8 cellular contexts compared by ENCODE assay signal in the genomic region with DNA sequence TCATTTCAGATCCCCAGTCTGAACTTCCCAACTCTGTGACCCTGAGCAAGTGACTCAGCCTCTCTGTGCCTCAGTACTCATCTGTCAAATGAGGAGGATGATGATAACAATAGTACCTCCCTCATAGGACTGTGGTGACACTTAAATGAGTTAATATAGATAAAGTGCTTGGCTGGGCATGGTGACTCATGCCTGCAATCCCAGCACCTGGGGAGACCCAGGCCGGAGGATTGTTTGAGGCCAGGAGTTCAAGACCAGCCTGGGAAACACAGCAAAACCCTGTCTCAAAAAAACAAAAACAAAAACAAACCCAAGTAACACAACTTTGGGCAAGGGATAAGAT. TPM values are rescaled to one million over a fixed set of nuclear protein-coding genes. Genes with fewer than 3 reads are reported as not detected.
DNase-seq lines count a peak whose midpoint lies in the region; ATAC-seq and TF ChIP-seq lines count a peak whose summit lies in the region.

No MANE protein-coding gene starts in this region.

- H3K9ac ChIP-seq in HCT116 (ENCODE audit: low read length): peak overlapping the region; percentile 21; the same call in 1 of the 2 replicates

- H3K79me2 ChIP-seq in HCT116 (ENCODE audit: insufficient read depth, low read length): peaks cover 28% of the 10 kb centered on the region; the same call in 1 of the 2 replicates

- BruUV-seq in HCT116 (replicated peaks; lab: Mats Ljungman, UMichigan): no TSS peak

- H3K27ac ChIP-seq in HCT116 (ENCODE audit: low read depth, low read length) (peak overlapping the region; percentile 42), coronary artery (peak overlapping the region; percentile 35 to 76)

- intact Hi-C loops in HCT116 (cut with micrococcal nuclease): no loop called here

- RAD21 ChIA-PET in HCT116 (lab: Charles Lee; ENCODE audit: low non-redundant PET in 1 of 2, low total read pairs in 2 of 2, uncharacterized antibody in 2 of 2, unreplicated experiment in 2 of 2): interaction anchor here in 1 of 2 experiments (1.5 kb wide), 1 partner anchor 29 kb away, joined by 5 read pairs; no protein-coding TSS in a partner anchor

- TF ChIP-seq RAD21 in HCT116 (IDR thresholded peaks at IDR 0.05; ENCODE audit: low read depth): no peak; the same call in 1 of the 2 replicates

- no peaks in the 10 kb centered on the region for H3K36me3 ChIP-seq in HCT116 (ENCODE audit: control insufficient read depth in 1 of 2, insufficient read depth in 2 of 2, low read length in 2 of 2)

- no peak overlapping the region for H2AFZ ChIP-seq in HCT116 (ENCODE audit: low read depth, low read length, poor library complexity, severe bottlenecking)

- POLR2A ChIA-PET in HCT116 (lab: Charles Lee): no interaction called here

- H3K9me3 ChIP-seq in HCT116 (ENCODE audit: control insufficient read depth in 1 of 2, insufficient read depth in 1 of 2, low read depth in 1 of 2, low read length in 2 of 2): no peaks in the 10 kb centered on the region

- peak; percentile 42 for DNase-seq in HCT116 (ENCODE audit: low read depth, low spot score)
- DNase-seq in SW480 (ENCODE audit: low spot score): peak; percentile 67
- no peak for DNase-seq in coronary artery (ENCODE audit: low spot score)
- peak; percentile 34 to 55 for DNase-seq in stimulated activated CD4-positive, alpha-beta T cell treated with anti-CD3 and anti-CD28 coated beads, Interleukin-4, amount 100 ng/mL, for 4 hours
- no peak for DNase-seq in UCSD-AML1 (lab: John Stamatoyannopoulos, UW; ENCODE audit: unreplicated experiment)
- no peak for DNase-seq in NCI-H82 treated with DMSO at 0.1 percent for 48 hours (lab: John Stamatoyannopoulos, UW; ENCODE audit: unreplicated experiment)
- no peak for DNase-seq in central memory CD4-positive, alpha-beta T cell

- H3K4me3 ChIP-seq in HCT116 (replicated peaks in 1 of 2; ENCODE audit: low read depth in 1 of 2, low read length in 2 of 2): peak overlapping the region in 1 of 2 experiments; percentile 29; a peak in 2 of 4 replicates
- no peak overlapping the region for H3K4me3 ChIP-seq in coronary artery

- H3K4me1 ChIP-seq in HCT116 (ENCODE audit: control insufficient read depth in 1 of 2, insufficient read depth in 2 of 2, low read length in 2 of 2): peaks cover 44 to 87% of the 10 kb centered on the region in 2 experiments

- no peaks in the 10 kb centered on the region for H3K9me2 ChIP-seq in HCT116 (ENCODE audit: insufficient read depth)

- H4K20me1 ChIP-seq in HCT116 (ENCODE audit: insufficient read depth): no peaks in the 10 kb centered on the region; the same call in 1 of the 2 replicates

- H3K4me2 ChIP-seq in HCT116 (ENCODE audit: low read length): peak overlapping the region; percentile 69

- H3K27me3 ChIP-seq in HCT116 (ENCODE audit: insufficient read depth, low read length): no peaks in the 10 kb centered on the region

- peak; percentile 67 for ATAC-seq in HCT116
- ATAC-seq in GM21723 (IDR thresholded peaks at IDR 0.05; ENCODE audit: unreplicated experiment): no peak

- TF ChIP-seq POLR2A in HCT116 (IDR thresholded peaks at IDR 0.05; ENCODE audit: borderline replicate concordance, extremely low read depth, insufficient read depth, insufficient read length): no peak

- TF ChIP-seq CTCF in HCT116 (IDR thresholded peaks at IDR 0.05 in 2 of 3, conservative IDR thresholded peaks at IDR 0.05 in 1 of 3; ENCODE audit: borderline replicate concordance in 1 of 3, insufficient read depth in 1 of 3, low read depth in 2 of 3, low read length in 2 of 3) (no peak), coronary artery (IDR thresholded peaks at IDR 0.05) (no peak)

- CTCF ChIA-PET in HCT116 (lab: Charles Lee): interaction anchor here (1.9 kb wide), 1 partner anchor 25 kb away, joined by 18 read pairs; no protein-coding TSS in a partner anchor

TF ChIP-seq in HCT116, 20 proteins besides CTCF, POLR2A, EP300 and RAD21:
- TF ChIP-seq REST (IDR thresholded peaks at IDR 0.05; ENCODE audit: low read depth) (no peak), EZH2 (IDR thresholded peaks at IDR 0.05) (no peak), SP1 (IDR thresholded peaks at IDR 0.05; ENCODE audit: low read depth) (peak; percentile 33; the same call in 1 of the 2 replicates), JUND (IDR thresholded peaks at IDR 0.05) (peak; percentile 75), SIN3A (IDR thresholded peaks at IDR 0.05; ENCODE audit: low read depth) (no peak), YY1 (IDR thresholded peaks at IDR 0.05; ENCODE audit: extremely low read depth, insufficient replicate concordance, low read depth, low read length) (no peak), ATF3 (IDR thresholded peaks at IDR 0.05) (no peak), POLR2AphosphoS5 (IDR thresholded peaks at IDR 0.05; ENCODE audit: low read depth, low read length) (no peak), EZH2phosphoT487 (IDR thresholded peaks at IDR 0.05; ENCODE audit: borderline replicate concordance) (no peak), CBX3 (IDR thresholded peaks at IDR 0.05; ENCODE audit: low read depth) (peak; percentile 85; the same call in 1 of the 2 replicates), ZBTB33 (IDR thresholded peaks at IDR 0.05; ENCODE audit: extremely low read depth, insufficient replicate concordance, low read length) (no peak), TCF7L2 (IDR thresholded peaks at IDR 0.05; ENCODE audit: borderline replicate concordance, extremely low read depth, insufficient read depth, insufficient read length) (no peak), ELF1 (IDR thresholded peaks at IDR 0.05; ENCODE audit: borderline replicate concordance, low read depth) (no peak), SRF (IDR thresholded peaks at IDR 0.05; ENCODE audit: low read depth) (no peak), CEBPB (IDR thresholded peaks at IDR 0.05; ENCODE audit: low read depth) (no peak), FOSL1 (IDR thresholded peaks at IDR 0.05; ENCODE audit: low read depth) (peak; percentile 61), ZNF274 (IDR thresholded peaks at IDR 0.05; ENCODE audit: low read depth, low read length) (no peak), EGR1 (IDR thresholded peaks at IDR 0.05; ENCODE audit: low read depth) (no peak)
- TF ChIP-seq, protein P1, sequence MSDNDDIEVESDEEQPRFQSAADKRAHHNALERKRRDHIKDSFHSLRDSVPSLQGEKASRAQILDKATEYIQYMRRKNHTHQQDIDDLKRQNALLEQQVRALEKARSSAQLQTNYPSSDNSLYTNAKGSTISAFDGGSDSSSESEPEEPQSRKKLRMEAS (IDR thresholded peaks at IDR 0.05): 0 out of 2 replicates have a peak, but pooled peaks have one; percentile 46
TF ChIP-seq in HCT116: peak in this region for 5.

RNA-seq across cellular contexts. Expression of gene ECE1, which starts 4.8 kb away (rescaled TPM):
- total RNA-seq in HCT116 (2021; ENCODE audit: unreplicated experiment): 66.8 TPM
- 64.9 and 72.0 TPM in 2 replicates for polyA plus RNA-seq in HCT116 (2012)

Comparison
In these comparisons a context has a peak if more than half of its experiments do, and no peak if none do; other contexts are left out.
1. DNase-seq: peak in HCT116 (single experiment), SW480 (single experiment) and stimulated activated CD4-positive, alpha-beta T cell treated with anti-CD3 and anti-CD28 coated beads, Interleukin-4, amount 100 ng/mL, for 4 hours (2 of 2); none in coronary artery (single experiment), UCSD-AML1 (single experiment), NCI-H82 treated with DMSO at 0.1 percent for 48 hours (single experiment) and central memory CD4-positive, alpha-beta T cell (single experiment).